In the genomic region with DNA sequence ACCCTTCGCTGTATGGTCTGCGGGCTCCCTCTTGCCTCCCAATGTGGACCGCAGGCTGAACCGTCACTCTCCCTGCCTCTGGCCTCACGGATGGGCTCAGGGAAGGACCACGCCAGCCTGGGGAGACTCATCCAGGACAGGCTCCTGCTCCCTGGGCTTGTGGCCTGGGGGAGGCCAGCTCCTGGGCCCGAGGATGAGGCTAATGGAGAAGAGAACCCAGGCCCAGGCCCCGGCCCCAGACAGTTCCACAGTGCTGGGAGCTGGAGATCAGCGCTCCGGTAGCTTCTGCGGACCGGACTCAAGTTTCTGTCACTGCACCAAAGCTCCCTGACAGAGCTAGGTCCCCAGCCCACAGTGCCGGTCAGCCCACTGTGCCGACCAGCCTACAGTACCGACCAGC, we compare ENCODE assay signal across 19 cellular contexts. TPM values are rescaled to one million over a fixed set of nuclear protein-coding genes. Genes with fewer than 3 reads are reported as not detected.
DNase-seq lines count a peak whose midpoint lies in the region; ATAC-seq and TF ChIP-seq lines count a peak whose summit lies in the region.
"Had no signal": no experiment of that assay in that cellular context is flagged by ENCODE, and none has a peak within 500 bp of the region (broad histone marks: within the 10 kb centered on the region; RNA-seq: fewer than 3 reads in every experiment).

No MANE protein-coding gene starts in this region.

- no peaks in the 10 kb centered on the region for H3K79me2 ChIP-seq in GM23338 (replicated peaks; ENCODE audit: insufficient read depth)

- no peak overlapping the region for H4K8ac ChIP-seq in neuronal stem cell (ENCODE audit: low read depth, low read length)

- H2BK5ac ChIP-seq in neuronal stem cell (ENCODE audit: low read length): peak overlapping the region; percentile 82

- H3K36me3 Mint-ChIP-seq in endodermal cell (ENCODE audit: low read depth): no peaks in the 10 kb centered on the region
- no peaks in the 10 kb centered on the region for H3K36me3 Mint-ChIP-seq in GM23338 (ENCODE audit: low read depth)
- H3K36me3 Mint-ChIP-seq: CD14-positive monocyte; CD4-positive, alpha-beta memory T cell had no signal

- H3K27ac Mint-ChIP-seq in endodermal cell: no peak overlapping the region
- H3K27ac Mint-ChIP-seq in GM23338: no peak overlapping the region
- H3K27ac Mint-ChIP-seq: CD4-positive, alpha-beta memory T cell had no signal

- H3K27me3 Mint-ChIP-seq in endodermal cell (ENCODE audit: insufficient read depth) (peaks cover 9% of the 10 kb centered on the region), GM23338 (ENCODE audit: insufficient read depth, low read depth, poor library complexity) (peaks cover 12% of the 10 kb centered on the region)

- H4K20me1 ChIP-seq in GM23338 (replicated peaks; ENCODE audit: insufficient read depth): no peaks in the 10 kb centered on the region

- H3K4me1 Mint-ChIP-seq in endodermal cell (no peaks in the 10 kb centered on the region), GM23338 (0 out of 3 replicates have a peak, but pooled peaks cover 3% of the 10 kb centered on the region)

- H3K9me3 ChIP-seq in endodermal cell (ENCODE audit: control insufficient read depth, low read length): no peaks in the 10 kb centered on the region
- H3K9me3 ChIP-seq in neuronal stem cell (replicated peaks in 1 of 2; ENCODE audit: control insufficient read depth in 2 of 2, insufficient read depth in 1 of 2, low read depth in 1 of 2, low read length in 2 of 2): no peaks in the 10 kb centered on the region
- H3K9me3 ChIP-seq: BE2C had no signal

- H3K9me3 Mint-ChIP-seq in endodermal cell: no peaks in the 10 kb centered on the region
- H3K9me3 Mint-ChIP-seq in GM23338: no peaks in the 10 kb centered on the region
- H3K9me3 Mint-ChIP-seq: CD14-positive monocyte; CD4-positive, alpha-beta memory T cell had no signal

- H3K27ac ChIP-seq in endodermal cell (ENCODE audit: low read depth, low read length) (no peak overlapping the region), neuronal stem cell (replicated peaks; ENCODE audit: low read length) (no peak overlapping the region), GM23338 (ENCODE audit: low read depth) (no peak overlapping the region)
- H3K27ac ChIP-seq: KMS-11 had no signal

- TF ChIP-seq CTCF in endodermal cell (conservative IDR thresholded peaks at IDR 0.05): no peak
- TF ChIP-seq CTCF in GM20000 (IDR thresholded peaks at IDR 0.05; ENCODE audit: extremely low read depth, missing control alignments): no peak
- TF ChIP-seq CTCF in GM23338 (conservative IDR thresholded peaks at IDR 0.05; ENCODE audit: low read depth in 2 of 2): no peak

- 90 to 92% methylated on average over 11 to 15 of the region's 15 CpGs for WGBS in endodermal cell (ENCODE audit: insufficient coverage in 1 of 2, insufficient read length in 1 of 2), 2 experiments
- no CpG with 5 or more reads among the region's 15 CpGs for WGBS in neuronal stem cell (ENCODE audit: extremely low coverage in 2 of 2, insufficient read length in 2 of 2, insufficient replicate concordance in 1 of 2), 2 donors

- peak overlapping the region; percentile 48 for H3K18ac ChIP-seq in neuronal stem cell (ENCODE audit: low read length)

- H3K4me2 ChIP-seq in neuronal stem cell (ENCODE audit: insufficient read depth, low read length, poor library complexity, severe bottlenecking) (no peak overlapping the region), GM23338 (no peak overlapping the region)
- H3K4me2 ChIP-seq: KMS-11 had no signal

- H3K4me3 ChIP-seq in H7 (ENCODE audit: insufficient read depth, low read depth, low read length): no peak overlapping the region
- H3K4me3 ChIP-seq in endodermal cell (ENCODE audit: low read length): no peak overlapping the region
- no peak overlapping the region for H3K4me3 ChIP-seq in neuronal stem cell (ENCODE audit: low read length in 2 of 2)
- no peak overlapping the region for H3K4me3 ChIP-seq in GM23338

- DNase-seq in H7 (peak; percentile 55), endodermal cell (peak; percentile 45), neuronal stem cell (ENCODE audit: low spot score) (no peak), hypothalamus (lab: John Stamatoyannopoulos, UW) (no peak), GM20000 (ENCODE audit: low spot score) (no peak), GM23338 (ENCODE audit: low spot score) (no peak)
- DNase-seq: ACHN; BE2C; CD4-positive, alpha-beta memory T cell; DMS153; DMS79; GDM1; HCEC 1CT had no signal

- H3K4me3 Mint-ChIP-seq in endodermal cell (no peak overlapping the region), GM23338 (no peak overlapping the region)
- H3K4me3 Mint-ChIP-seq: CD14-positive monocyte; CD4-positive, alpha-beta memory T cell had no signal

- H3K23ac ChIP-seq in neuronal stem cell (ENCODE audit: low read depth, low read length, poor library complexity): no peak overlapping the region

- peak overlapping the region; percentile 68 for H2BK12ac ChIP-seq in neuronal stem cell (ENCODE audit: low read length)

- no peaks in the 10 kb centered on the region for H3F3A ChIP-seq in GM23338 (replicated peaks; ENCODE audit: low read depth)

- H3K36me3 ChIP-seq in H7 (replicated peaks; ENCODE audit: control insufficient read depth, insufficient read depth, low read length) (no peaks in the 10 kb centered on the region), endodermal cell (ENCODE audit: control insufficient read depth, insufficient read depth, low read length) (no peaks in the 10 kb centered on the region), neuronal stem cell (replicated peaks in 1 of 2; ENCODE audit: control insufficient read depth in 2 of 2, insufficient read depth in 2 of 2, low read length in 2 of 2) (no peaks in the 10 kb centered on the region), GM23338 (ENCODE audit: insufficient read depth) (no peaks in the 10 kb centered on the region)
- H3K36me3 ChIP-seq: BE2C had no signal

- no peaks in the 10 kb centered on the region for H3K27me3 ChIP-seq in H7 (ENCODE audit: control insufficient read depth, insufficient read depth, low read length)
- H3K27me3 ChIP-seq in endodermal cell (ENCODE audit: control insufficient read depth, insufficient read depth, low read length, poor library complexity, severe bottlenecking): no peaks in the 10 kb centered on the region
- peaks cover 0 to 19% (median 0%) of the 10 kb centered on the region in 3 experiments for H3K27me3 ChIP-seq in neuronal stem cell (ENCODE audit: control insufficient read depth in 3 of 3, insufficient read depth in 3 of 3, low read depth in 1 of 3, low read length in 3 of 3)
- H3K27me3 ChIP-seq in GM23338 (ENCODE audit: insufficient read depth): peaks cover 3% of the 10 kb centered on the region; the same call in 1 of the 2 replicates
- H3K27me3 ChIP-seq: BE2C had no signal

- no peaks in the 10 kb centered on the region for H3K9me2 ChIP-seq in GM23338 (ENCODE audit: insufficient read depth)

- ATAC-seq in GM23338: no peak
- ATAC-seq in HG02588 (IDR thresholded peaks at IDR 0.05; ENCODE audit: unreplicated experiment): no peak

- H2AFZ ChIP-seq in neuronal stem cell (ENCODE audit: low read length) (no peak overlapping the region), GM23338 (no peak overlapping the region)

- H3K4ac ChIP-seq in neuronal stem cell (ENCODE audit: low read length): peak overlapping the region; percentile 53

- no peak overlapping the region for H2BK120ac ChIP-seq in neuronal stem cell (ENCODE audit: low read depth, low read length)

- no peak overlapping the region for H3K14ac ChIP-seq in neuronal stem cell (ENCODE audit: low read length)

- peak overlapping the region; percentile 81 for H2AK5ac ChIP-seq in neuronal stem cell (ENCODE audit: low read depth, low read length)

- H3K9ac ChIP-seq in endodermal cell (ENCODE audit: extremely low read depth, low read length, poor library complexity, severe bottlenecking) (no peak overlapping the region), neuronal stem cell (ENCODE audit: low read depth, low read length, poor library complexity) (no peak overlapping the region)
- H3K9ac ChIP-seq: KMS-11 had no signal

- H3K4me1 ChIP-seq in endodermal cell (ENCODE audit: control insufficient read depth, insufficient read depth, low read length): no peaks in the 10 kb centered on the region
- peaks cover 0 to 28% of the 10 kb centered on the region in 2 donors for H3K4me1 ChIP-seq in neuronal stem cell (ENCODE audit: control insufficient read depth in 2 of 2, insufficient read depth in 1 of 2, low read depth in 1 of 2, low read length in 2 of 2)
- H3K4me1 ChIP-seq in GM23338 (ENCODE audit: insufficient read depth): no peaks in the 10 kb centered on the region

- no peaks in the 10 kb centered on the region for H3K79me1 ChIP-seq in neuronal stem cell (ENCODE audit: low read depth, low read length)

- H2BK15ac ChIP-seq in neuronal stem cell (ENCODE audit: low read length): no peak overlapping the region

- H4K91ac ChIP-seq in neuronal stem cell (ENCODE audit: low read depth, low read length, poor library complexity): no peak overlapping the region

RNA-seq across cellular contexts. Expression of gene PLEKHG5, which starts 13.4 kb away (rescaled TPM):
- 17.2 and 27.4 TPM in 2 replicates for total RNA-seq in H7 (2014; rRNA removed; shearing (Covaris generic))
- 10 to 100 TPM; 32.6 to 38.8 TPM for total RNA-seq in endodermal cell
- 34.4 TPM for polyA plus RNA-seq in endodermal cell (2013, experiment 1 of 2)
- 29.5 TPM for polyA plus RNA-seq in endodermal cell (2013, experiment 2 of 2)
- polyA plus RNA-seq in neuronal stem cell (2013, experiment 1 of 2): 18.8 TPM
- 18.8 TPM for polyA plus RNA-seq in neuronal stem cell (2013, experiment 2 of 2)
- 25.8 and 26.4 TPM in 2 replicates for total RNA-seq in GM23338 (2014; rRNA removed; shearing (Covaris generic))
- 9.0 and 10.2 TPM in 2 replicates for polyA plus RNA-seq in GM23338 (2016; fragmentation: Nextera tagmentation; extraction: Ambion mirVana)
- polyA plus RNA-seq: CD14-positive monocyte had no signal

RNA-seq across cellular contexts. Expression of gene TNFRSF25, which starts 38.9 kb away (rescaled TPM):
- total RNA-seq in H7 (2014; rRNA removed; shearing (Covaris generic)): 5.4 and 15.7 TPM in 2 replicates
- total RNA-seq in endodermal cell: 10 to 100 TPM; 25.9 to 26.9 TPM
- 39.9 TPM for polyA plus RNA-seq in endodermal cell (2013, experiment 1 of 2)
- polyA plus RNA-seq in endodermal cell (2013, experiment 2 of 2): 30.2 TPM
- 14.5 TPM for polyA plus RNA-seq in neuronal stem cell (2013, experiment 1 of 2)
- 14.1 TPM for polyA plus RNA-seq in neuronal stem cell (2013, experiment 2 of 2)
- 25.3 and 26.3 TPM in 2 replicates for total RNA-seq in GM23338 (2014; rRNA removed; shearing (Covaris generic))
- 13.6 and 15.2 TPM in 2 replicates for polyA plus RNA-seq in GM23338 (2016; fragmentation: Nextera tagmentation; extraction: Ambion mirVana)

RNA-seq across cellular contexts. Expression of gene NOL9, which starts 49.4 kb away (rescaled TPM):
- 32.7 and 37.2 TPM in 2 replicates for total RNA-seq in H7 (2014; rRNA removed; shearing (Covaris generic))
- total RNA-seq in endodermal cell: 10 to 100 TPM; 35.0 to 43.9 TPM
- polyA plus RNA-seq in endodermal cell (2013, experiment 1 of 2): 16.8 TPM
- polyA plus RNA-seq in endodermal cell (2013, experiment 2 of 2): 13.5 TPM
- polyA plus RNA-seq in neuronal stem cell (2013, experiment 1 of 2): 8.4 TPM
- polyA plus RNA-seq in neuronal stem cell (2013, experiment 2 of 2): 7.8 TPM
- total RNA-seq in GM23338 (2014; rRNA removed; shearing (Covaris generic)): 44.6 and 48.5 TPM in 2 replicates
- polyA plus RNA-seq in GM23338 (2016; fragmentation: Nextera tagmentation; extraction: Ambion mirVana): 11.4 and 13.2 TPM in 2 replicates

RNA-seq across cellular contexts. Expression of gene TAS1R1, which starts 50.2 kb away (rescaled TPM):
- 0.10 and 0.15 TPM in 2 replicates for total RNA-seq in H7 (2014; rRNA removed; shearing (Covaris generic))
- total RNA-seq in endodermal cell: under 1 TPM; 0.31 to 0.51 TPM
- polyA plus RNA-seq in endodermal cell (2013, experiment 1 of 2): not detected
- polyA plus RNA-seq in endodermal cell (2013, experiment 2 of 2): not detected
- polyA plus RNA-seq in neuronal stem cell (2013, experiment 1 of 2): not detected
- not detected for polyA plus RNA-seq in neuronal stem cell (2013, experiment 2 of 2)
- not detected in 2 replicates for total RNA-seq in GM23338 (2014; rRNA removed; shearing (Covaris generic))
- polyA plus RNA-seq in GM23338 (2016; fragmentation: Nextera tagmentation; extraction: Ambion mirVana): 0.19 TPM in 1 of 2 replicates, not detected in the other
- total RNA-seq: CD4-positive, alpha-beta memory T cell; Daoy; H4; HT-29 had no signal
- polyA plus RNA-seq: CD14-positive monocyte; CD4-positive, alpha-beta memory T cell had no signal

Comparison
In these comparisons a context has a peak if more than half of its experiments do, and no peak if none do; other contexts are left out.
1. DNase-seq: peak in H7 (single experiment) and endodermal cell (single experiment); none in neuronal stem cell (single experiment), hypothalamus (0 of 51), GM20000 (single experiment) and GM23338 (single experiment).